8 cellular contexts compared by ENCODE assay signal in genomic region chr17:45432405-45433113, GRCh38. TPM values are rescaled to one million over a fixed set of nuclear protein-coding genes. Genes with fewer than 3 reads are reported as not detected.
DNase-seq lines count a peak whose midpoint lies in the region; ATAC-seq and TF ChIP-seq lines count a peak whose summit lies in the region.

A gene with protein sequence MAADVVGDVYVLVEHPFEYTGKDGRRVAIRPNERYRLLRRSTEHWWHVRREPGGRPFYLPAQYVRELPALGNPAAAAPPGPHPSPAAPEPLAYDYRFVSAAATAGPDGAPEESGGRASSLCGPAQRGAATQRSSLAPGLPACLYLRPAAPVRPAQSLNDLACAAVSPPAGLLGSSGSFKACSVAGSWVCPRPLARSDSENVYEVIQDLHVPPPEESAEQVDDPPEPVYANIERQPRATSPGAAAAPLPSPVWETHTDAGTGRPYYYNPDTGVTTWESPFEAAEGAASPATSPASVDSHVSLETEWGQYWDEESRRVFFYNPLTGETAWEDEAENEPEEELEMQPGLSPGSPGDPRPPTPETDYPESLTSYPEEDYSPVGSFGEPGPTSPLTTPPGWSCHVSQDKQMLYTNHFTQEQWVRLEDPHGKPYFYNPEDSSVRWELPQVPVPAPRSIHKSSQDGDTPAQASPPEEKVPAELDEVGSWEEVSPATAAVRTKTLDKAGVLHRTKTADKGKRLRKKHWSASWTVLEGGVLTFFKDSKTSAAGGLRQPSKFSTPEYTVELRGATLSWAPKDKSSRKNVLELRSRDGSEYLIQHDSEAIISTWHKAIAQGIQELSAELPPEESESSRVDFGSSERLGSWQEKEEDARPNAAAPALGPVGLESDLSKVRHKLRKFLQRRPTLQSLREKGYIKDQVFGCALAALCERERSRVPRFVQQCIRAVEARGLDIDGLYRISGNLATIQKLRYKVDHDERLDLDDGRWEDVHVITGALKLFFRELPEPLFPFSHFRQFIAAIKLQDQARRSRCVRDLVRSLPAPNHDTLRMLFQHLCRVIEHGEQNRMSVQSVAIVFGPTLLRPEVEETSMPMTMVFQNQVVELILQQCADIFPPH (minus strand): TSS chr17:45432870. CDS start chr17:45430279, 2,591 bp downstream.

- no peak for ATAC-seq in omental fat pad (ENCODE audit: low FRiP score)
- no peak for ATAC-seq in GM18873 (IDR thresholded peaks at IDR 0.05; ENCODE audit: low FRiP score, unreplicated experiment)
- ATAC-seq in HG03354 (IDR thresholded peaks at IDR 0.05; ENCODE audit: poor library complexity, severe bottlenecking, unreplicated experiment): no peak
- ATAC-seq in HG02885 (IDR thresholded peaks at IDR 0.05; ENCODE audit: poor library complexity, unreplicated experiment): no peak

- peak; percentile 42 to 56 for DNase-seq in AML-193 (lab: John Stamatoyannopoulos, UW)
- DNase-seq in HK-2 (ENCODE audit: unreplicated experiment): peak; percentile 78
- peak; percentile 20 for DNase-seq in germinal center (ENCODE audit: low spot score)
- no peak for DNase-seq in omental fat pad (ENCODE audit: low spot score)

- TF ChIP-seq CTCF in WI38 (IDR thresholded peaks at IDR 0.05; ENCODE audit: low read depth, low read length) (no peak), omental fat pad (IDR thresholded peaks at IDR 0.05) (no peak)

- peak within 1 kb of the TSS; percentile 45 for H3K4me3 ChIP-seq in WI38 (ENCODE audit: low read depth, low read length)

RNA-seq across cellular contexts. Expression of the gene that starts here (rescaled TPM):
- total RNA-seq in omental fat pad: 10 to 100 TPM; 13.4 to 52.5 (median 23.7) TPM
